In genomic region chr13:46698910-46699460, GRCh38 we compare ENCODE assay signal across 16 cellular contexts.
A peak's percentile ranks its signal among the peaks of the same experiment; 100 is the strongest.
DNase-seq lines count a peak whose midpoint lies in the region; ATAC-seq, FAIRE-seq and TF ChIP-seq lines count a peak whose summit lies in the region.
"Had no signal": no experiment of that assay in that cellular context is flagged by ENCODE, and none has a peak within 500 bp of the region (broad histone marks: within the 10 kb centered on the region; RNA-seq: fewer than 3 reads in every experiment).

No MANE protein-coding gene starts in this region.

- no peaks in the 10 kb centered on the region; a peak in 1 of 5 replicates for H3K4me1 ChIP-seq in K562 (replicated peaks in 1 of 2; ENCODE audit: control insufficient read depth in 2 of 2, insufficient read depth in 2 of 2, low read length in 2 of 2)
- peaks cover 28% of the 10 kb centered on the region for H3K4me1 ChIP-seq in stomach smooth muscle (ENCODE audit: control insufficient read depth, insufficient read depth, low read length)

- WGBS in K562 (ENCODE audit: insufficient coverage, low coverage, missing lambda C conversion rate), result 28% methylated on average over 5 of the region's 6 CpGs

- H3K36me3 ChIP-seq in K562 (ENCODE audit: control insufficient read depth, insufficient read depth, low read length), result peaks cover 45% of the 10 kb centered on the region
- peaks cover 35 to 39% of the 10 kb centered on the region in 2 donors for H3K36me3 ChIP-seq in stomach smooth muscle (ENCODE audit: control insufficient read depth in 2 of 2, insufficient read depth in 2 of 2, low read length in 2 of 2)

- H3K27me3 ChIP-seq in K562 (ENCODE audit: control insufficient read depth in 2 of 2, insufficient read depth in 2 of 2, low read length in 2 of 2) (no peaks in the 10 kb centered on the region), stomach smooth muscle (ENCODE audit: control insufficient read depth in 1 of 2, insufficient read depth in 2 of 2, low read length in 2 of 2) (no peaks in the 10 kb centered on the region)

- CTCF ChIA-PET in K562 (lab: Yijun Ruan, JAX; ENCODE audit: low intra/inter-chr PET ratio), result no interaction called here

- H3K9me1 ChIP-seq in K562 (ENCODE audit: control insufficient read depth, insufficient read depth, low read length), result no peaks in the 10 kb centered on the region

- H3K4me3 ChIP-seq in K562, result no peak overlapping the region
- H3K4me3 ChIP-seq in stomach smooth muscle (ENCODE audit: low read length in 2 of 2), result peak overlapping the region in 1 of 2 donors; percentile 0
- H3K4me3 ChIP-seq: GM23338 had no signal

- H3K9me3 ChIP-seq in K562 (replicated peaks; ENCODE audit: control insufficient read depth, insufficient read depth, low read depth, low read length) (no peaks in the 10 kb centered on the region), stomach smooth muscle (ENCODE audit: control insufficient read depth in 2 of 2, low read length in 2 of 2) (no peaks in the 10 kb centered on the region)

- TF ChIP-seq EP300 in K562 (IDR thresholded peaks at IDR 0.05; ENCODE audit: low read length), result no peak

- H3K36me3 Mint-ChIP-seq in activated T-cell treated with anti-CD3 and anti-CD28 coated beads, Interleukin-2, amount 50 U/mL, for 24 hours (ENCODE audit: low read depth), result peaks cover 87% of the 10 kb centered on the region
- H3K36me3 Mint-ChIP-seq in mesothelial cell of epicardium, result peaks cover 64% of the 10 kb centered on the region

- H3K4me3 Mint-ChIP-seq in activated T-cell treated with anti-CD3 and anti-CD28 coated beads, Interleukin-2, amount 50 U/mL, for 24 hours, result no peak overlapping the region
- H3K4me3 Mint-ChIP-seq in mesothelial cell of epicardium, result no peak overlapping the region
- H3K4me3 Mint-ChIP-seq: endodermal cell, GM23338 had no signal

- no peak; the same call in 2 of the 3 replicates for ATAC-seq in K562
- ATAC-seq: GM23338 had no signal

- TF ChIP-seq POLR2A in K562 (conservative IDR thresholded peaks at IDR 0.05), result no peak

- no peaks in the 10 kb centered on the region for H3K4me1 Mint-ChIP-seq in activated T-cell treated with anti-CD3 and anti-CD28 coated beads, Interleukin-2, amount 50 U/mL, for 24 hours (ENCODE audit: low read depth)
- H3K4me1 Mint-ChIP-seq in mesothelial cell of epicardium, result peaks cover 9% of the 10 kb centered on the region
- H3K4me1 Mint-ChIP-seq: endodermal cell had no signal

- intact Hi-C loops in K562 (cut with micrococcal nuclease), result no loop called here

- no peak for FAIRE-seq in K562 (lab: Jason Lieb, UNC)
- FAIRE-seq: kidney had no signal

- DNase-seq in NCI-H2029 treated with DMSO at 0.1 percent for 48 hours (lab: John Stamatoyannopoulos, UW), result peak; percentile 7
- DNase-seq in NCI-H2029 (lab: John Stamatoyannopoulos, UW), result no peak
- peak in 2 of 4 experiments; percentile 7 to 28 for DNase-seq in K562 (ENCODE audit: extremely low read depth in 1 of 4, low spot score in 3 of 4)
- DNase-seq in glomerular endothelial cell (ENCODE audit: extremely low read depth, low read depth, low spot score), result peak; percentile 52
- no peak for DNase-seq in activated T-cell treated with anti-CD3 and anti-CD28 coated beads, Interleukin-2, amount 50 U/mL, for 24 hours
- DNase-seq in HK-2 (ENCODE audit: unreplicated experiment), result no peak
- no peak for DNase-seq in mesothelial cell of epicardium (ENCODE audit: low spot score in 2 of 2, unreplicated experiment in 2 of 2)
- DNase-seq: activated naive CD4-positive, alpha-beta T cell treated with Interleukin-2 at 50 U/mL for 16 hours; endodermal cell; kidney; NCI-H1048; NCI-H226 had no signal

- no peak overlapping the region for H3K9ac ChIP-seq in K562 (ENCODE audit: insufficient read depth in 1 of 2, low read depth in 2 of 2, low read length in 2 of 2)
- no peak overlapping the region for H3K9ac ChIP-seq in stomach smooth muscle (ENCODE audit: low read length in 2 of 2)

- H3K4me2 ChIP-seq in K562 (ENCODE audit: insufficient read depth, low read length), result no peak overlapping the region
- H3K4me2 ChIP-seq: GM23338 had no signal

- no peak for TF ChIP-seq CTCF in K562 (IDR thresholded peaks at IDR 0.05 in 2 of 3, conservative IDR thresholded peaks at IDR 0.05 in 1 of 3; ENCODE audit: insufficient read depth in 2 of 3, low read depth in 1 of 3, low read length in 3 of 3)
- TF ChIP-seq CTCF in mesothelial cell of epicardium (IDR thresholded peaks at IDR 0.05; ENCODE audit: unreplicated experiment), result no peak

- H3K27ac Mint-ChIP-seq in activated T-cell treated with anti-CD3 and anti-CD28 coated beads, Interleukin-2, amount 50 U/mL, for 24 hours, result no peak overlapping the region
- no peak overlapping the region for H3K27ac Mint-ChIP-seq in mesothelial cell of epicardium
- H3K27ac Mint-ChIP-seq: endodermal cell had no signal

- TF ChIP-seq RAD21 in K562 (CRISPR knock-in tag; conservative IDR thresholded peaks at IDR 0.05 in 1 of 2, IDR thresholded peaks at IDR 0.05 in 1 of 2), result no peak

- H3K27ac ChIP-seq in K562 (ENCODE audit: extremely low read depth, low read depth, low read length) (no peak overlapping the region), stomach smooth muscle (ENCODE audit: low read length) (peak overlapping the region; percentile 68)
- H3K27ac ChIP-seq: 22Rv1, C4-2B had no signal

- no peaks in the 10 kb centered on the region for H3K27me3 Mint-ChIP-seq in activated T-cell treated with anti-CD3 and anti-CD28 coated beads, Interleukin-2, amount 50 U/mL, for 24 hours
- no peaks in the 10 kb centered on the region for H3K27me3 Mint-ChIP-seq in mesothelial cell of epicardium (ENCODE audit: low read depth)

- H3K79me2 ChIP-seq in K562 (ENCODE audit: control insufficient read depth, insufficient read depth, low read length), result no peaks in the 10 kb centered on the region

- H3K9me3 Mint-ChIP-seq in activated T-cell treated with anti-CD3 and anti-CD28 coated beads, Interleukin-2, amount 50 U/mL, for 24 hours, result no peaks in the 10 kb centered on the region
- H3K9me3 Mint-ChIP-seq in mesothelial cell of epicardium, result no peaks in the 10 kb centered on the region
- H3K9me3 Mint-ChIP-seq: endodermal cell, GM23338 had no signal

- no TSS peak for BruUV-seq in K562 (replicated peaks; lab: Mats Ljungman, UMichigan)

- no peak overlapping the region for H2AFZ ChIP-seq in K562 (ENCODE audit: low read depth, low read length)
- H2AFZ ChIP-seq: GM23338 had no signal

- POLR2A ChIA-PET in K562 (lab: Yijun Ruan, JAX), result no interaction called here

- H4K20me1 ChIP-seq in K562 (replicated peaks; ENCODE audit: control insufficient read depth, insufficient read depth, low read length), result no peaks in the 10 kb centered on the region

- in situ Hi-C loops in K562 (cut with MboI), result no loop called here

TF ChIP-seq in K562, 482 proteins besides CTCF, POLR2A, EP300 and RAD21:
- 0 out of 2 replicates have a peak, but pooled peaks have one; percentile 18 for TF ChIP-seq PHF21A (IDR thresholded peaks at IDR 0.05; ENCODE audit: borderline replicate concordance, low read depth)
- peak; percentile 48; the same call in 1 of the 2 replicates for TF ChIP-seq CBFA2T2 (conservative IDR thresholded peaks at IDR 0.05)
- TF ChIP-seq ZNF717 (CRISPR knock-in tag; IDR thresholded peaks at IDR 0.05), result no peak
- TF ChIP-seq KLF6 (CRISPR knock-in tag; IDR thresholded peaks at IDR 0.05; ENCODE audit: borderline replicate concordance), result no peak
- TF ChIP-seq TAL1 (IDR thresholded peaks at IDR 0.05), result peak; percentile 48; the same call in 1 of the 2 replicates
- TF ChIP-seq ARID1B (IDR thresholded peaks at IDR 0.05), result peak; percentile 37; the same call in 1 of the 2 replicates
- peak; percentile 68 for TF ChIP-seq CBFA2T3 (IDR thresholded peaks at IDR 0.05)
- TF ChIP-seq NFIC (IDR thresholded peaks at IDR 0.05), result peak; percentile 83

Comparison
In these comparisons a context has a peak if more than half of its experiments do, and no peak if none do; other contexts are left out.
1. DNase-seq: peak in NCI-H2029 treated with DMSO at 0.1 percent for 48 hours (single experiment) and glomerular endothelial cell (single experiment); none in NCI-H2029 (single experiment), activated T-cell treated with anti-CD3 and anti-CD28 coated beads, Interleukin-2, amount 50 U/mL, for 24 hours (single experiment), HK-2 (single experiment) and mesothelial cell of epicardium (0 of 2).